Comparison of ENCODE assay signal across 31 cellular contexts in the genomic region with DNA sequence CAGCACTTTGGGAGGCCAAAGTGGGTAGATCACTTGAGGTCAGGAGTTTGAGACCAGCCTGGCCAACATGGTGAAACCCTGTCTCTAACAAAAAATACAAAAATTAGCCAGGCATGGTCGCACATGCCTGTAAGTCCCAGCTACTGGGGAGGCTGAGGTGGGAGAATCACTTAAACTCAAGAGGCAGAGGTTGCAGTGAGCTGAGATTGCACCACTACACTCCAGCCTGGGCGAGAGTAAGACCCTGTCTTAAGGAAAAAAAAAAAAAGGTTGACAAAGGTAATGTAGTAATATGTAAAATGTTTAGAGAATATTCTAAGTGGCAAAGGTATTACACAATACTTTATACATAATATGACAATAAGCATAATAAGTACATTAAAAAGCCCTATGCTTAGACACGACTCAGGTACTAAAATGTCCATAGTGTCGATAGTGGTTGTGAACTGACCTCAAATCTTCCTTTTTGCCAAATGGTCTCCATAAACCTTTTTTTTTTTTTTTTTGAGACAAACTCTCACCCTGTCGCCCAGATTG.
"Had no signal": no experiment of that assay in that cellular context is flagged by ENCODE, and none has a peak within 500 bp of the region (broad histone marks: within the 10 kb centered on the region; RNA-seq: fewer than 3 reads in every experiment).

No MANE protein-coding gene starts in this region.

- H3K4me3 ChIP-seq: neural progenitor cell, ovary, psoas muscle, skin epidermis, smooth muscle cell, spleen, suprapubic skin, testis, tibial artery, transverse colon, upper lobe of right lung, uterus had no signal

- H3K27ac ChIP-seq: neural progenitor cell, ovary, parathyroid adenoma, psoas muscle, skin epidermis, spleen, suprapubic skin, testis, tibial artery, transverse colon, upper lobe of right lung, uterus had no signal

- H3K4me1 ChIP-seq: neural progenitor cell, parathyroid adenoma, suprapubic skin, testis, tibial artery, transverse colon, uterus had no signal

- H3K27ac Mint-ChIP-seq: nephron; neural progenitor cell; stimulated activated memory B cell treated with anti-CD40 and anti-IgM and Interleukin-4, amounts not matched to agents 10 μg/mL and 1 μg/mL and 100 μg/mL, for 72 hours; type B pancreatic cell had no signal

- H3K4me1 Mint-ChIP-seq: nephron; neural progenitor cell; stimulated activated memory B cell treated with anti-CD40 and anti-IgM and Interleukin-4, amounts not matched to agents 10 μg/mL and 1 μg/mL and 100 μg/mL, for 72 hours had no signal

- DNase-seq: natural killer cell; occipital lobe; ovary; posterior cingulate gyrus; psoas muscle; right cardiac atrium; spleen; stimulated activated CD4-positive, alpha-beta T cell treated with anti-CD3 and anti-CD28 coated beads, Interleukin-12 subunit alpha, Interleukin-12 subunit beta, amount 100 ng/mL, for 4 hours; stimulated activated CD4-positive, alpha-beta T cell treated with anti-CD3 and anti-CD28 coated beads, Interleukin-1b, Interleukin-23, amount 100 ng/mL, for 48 hours; stimulated activated CD4-positive, alpha-beta T cell treated with anti-CD3 and anti-CD28 coated beads, Interleukin-4, amount 100 ng/mL, for 1 hour; stimulated activated CD4-positive, alpha-beta T cell treated with anti-CD3 and anti-CD28 coated beads, Interleukin-4, amount 100 ng/mL, for 4 hours; stimulated activated CD8-positive, alpha-beta memory T cell treated with anti-CD3 and anti-CD28 coated beads, Interleukin-4, amount 100 ng/mL, for 48 hours; stimulated activated naive CD4-positive, alpha-beta T cell; stimulated activated naive CD8-positive, alpha-beta T cell treated with anti-CD3 and anti-CD28 coated beads, Interleukin-15, amount 100 ng/mL, for 72 hours; stimulated activated naive CD8-positive, alpha-beta T cell treated with anti-CD3 and anti-CD28 coated beads, Interleukin-15, Interleukin-2, amounts not matched to agents 100 U/mL and 50 U/mL, for 24 hours; substantia nigra; testis; tibial artery; transverse colon; upper lobe of right lung; uterus had no signal

- H3K9me3 Mint-ChIP-seq: natural killer cell; nephron; neural progenitor cell; stimulated activated memory B cell treated with anti-CD40 and anti-IgM and Interleukin-4, amounts not matched to agents 10 μg/mL and 1 μg/mL and 100 μg/mL, for 72 hours; stimulated activated naive CD8-positive, alpha-beta T cell treated with anti-CD3 and anti-CD28 coated beads, Interleukin-15, amount 100 ng/mL, for 72 hours; type B pancreatic cell had no signal

- H3K36me3 ChIP-seq: ovary, uterus had no signal

- H3K4me2 ChIP-seq: neural progenitor cell, smooth muscle cell had no signal

- H3K9me3 ChIP-seq: ovary, psoas muscle, spleen, suprapubic skin, testis, tibial artery, transverse colon, upper lobe of right lung, uterus had no signal

- H2AFZ ChIP-seq: neural progenitor cell, parathyroid adenoma had no signal

- ATAC-seq: natural killer cell; psoas muscle; right cardiac atrium; sciatic nerve; stimulated activated memory B cell treated with anti-CD40 and anti-IgM and Interleukin-4, amounts not matched to agents 10 μg/mL and 1 μg/mL and 100 μg/mL, for 72 hours; stimulated activated naive CD8-positive, alpha-beta T cell treated with anti-CD3 and anti-CD28 coated beads, Interleukin-15, amount 100 ng/mL, for 72 hours; stimulated activated naive CD8-positive, alpha-beta T cell treated with anti-CD3 and anti-CD28 coated beads, Interleukin-15, Interleukin-2, amounts not matched to agents 100 U/mL and 50 U/mL, for 24 hours; upper lobe of right lung had no signal

- H3K9ac ChIP-seq: neural progenitor cell, parathyroid adenoma had no signal

- H3K27me3 Mint-ChIP-seq: progenitor cell of endocrine pancreas; stimulated activated memory B cell treated with anti-CD40 and anti-IgM and Interleukin-4, amounts not matched to agents 10 μg/mL and 1 μg/mL and 100 μg/mL, for 72 hours; stimulated activated naive CD8-positive, alpha-beta T cell treated with anti-CD3 and anti-CD28 coated beads, Interleukin-15, amount 100 ng/mL, for 72 hours; type B pancreatic cell had no signal

- H3K4me3 Mint-ChIP-seq: natural killer cell; nephron; neural progenitor cell; stimulated activated memory B cell treated with anti-CD40 and anti-IgM and Interleukin-4, amounts not matched to agents 10 μg/mL and 1 μg/mL and 100 μg/mL, for 72 hours; stimulated activated naive CD8-positive, alpha-beta T cell treated with anti-CD3 and anti-CD28 coated beads, Interleukin-15, amount 100 ng/mL, for 72 hours; type B pancreatic cell had no signal

- H3K27me3 ChIP-seq: neural progenitor cell, ovary, spleen, suprapubic skin, testis, tibial artery, transverse colon, upper lobe of right lung, uterus had no signal
